1 cellular context compared by ENCODE assay signal in the genomic region with DNA sequence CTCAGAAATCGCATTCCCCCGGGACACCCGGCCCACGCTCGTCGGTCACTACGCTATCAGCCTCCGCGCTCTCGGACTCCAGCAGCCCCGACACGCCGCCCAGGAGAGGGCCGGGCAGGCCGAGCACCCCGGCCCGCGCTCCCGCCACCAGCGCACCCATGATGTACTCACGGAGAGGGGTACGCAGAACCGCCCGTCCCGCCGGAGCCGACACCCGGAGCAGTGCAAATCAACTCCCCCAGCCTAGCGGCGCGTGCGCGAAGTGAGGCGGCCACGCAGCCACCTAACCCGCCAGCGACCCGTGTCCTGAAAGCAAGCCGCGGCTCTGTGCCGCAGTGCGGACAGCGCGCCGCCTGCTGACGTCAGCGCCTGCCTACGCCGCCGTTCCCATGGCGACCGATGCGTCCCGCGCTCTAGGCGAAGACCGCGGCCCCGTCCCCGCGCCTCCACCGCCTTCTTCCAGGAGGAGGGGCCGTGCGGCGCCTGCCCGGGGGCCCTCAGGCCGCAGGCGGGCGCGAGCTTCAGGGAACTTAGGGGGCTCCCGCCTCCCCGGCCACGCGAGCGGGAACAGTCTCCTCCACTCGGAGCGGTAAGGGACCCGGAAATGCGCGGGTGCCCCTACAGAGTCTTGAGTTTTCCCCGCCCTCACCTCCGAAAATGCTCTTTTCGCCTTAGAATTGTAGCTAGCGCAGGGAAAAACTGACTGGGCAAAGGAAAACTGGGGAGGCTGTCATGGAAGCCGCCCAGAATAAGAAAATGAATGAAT.
A peak's percentile ranks its signal among the peaks of the same experiment; 100 is the strongest.
TF ChIP-seq lines count a peak whose summit lies in the region.

A gene (minus strand): TSS at position 329 of the 766 bp plus-strand sequence. CDS start 5,503 bp downstream, outside the sequence.

TF ChIP-seq in HepG2, 621 proteins besides CTCF, POLR2A, EP300 and RAD21 (continued from another document and continues in another):
- TF ChIP-seq, protein P1, sequence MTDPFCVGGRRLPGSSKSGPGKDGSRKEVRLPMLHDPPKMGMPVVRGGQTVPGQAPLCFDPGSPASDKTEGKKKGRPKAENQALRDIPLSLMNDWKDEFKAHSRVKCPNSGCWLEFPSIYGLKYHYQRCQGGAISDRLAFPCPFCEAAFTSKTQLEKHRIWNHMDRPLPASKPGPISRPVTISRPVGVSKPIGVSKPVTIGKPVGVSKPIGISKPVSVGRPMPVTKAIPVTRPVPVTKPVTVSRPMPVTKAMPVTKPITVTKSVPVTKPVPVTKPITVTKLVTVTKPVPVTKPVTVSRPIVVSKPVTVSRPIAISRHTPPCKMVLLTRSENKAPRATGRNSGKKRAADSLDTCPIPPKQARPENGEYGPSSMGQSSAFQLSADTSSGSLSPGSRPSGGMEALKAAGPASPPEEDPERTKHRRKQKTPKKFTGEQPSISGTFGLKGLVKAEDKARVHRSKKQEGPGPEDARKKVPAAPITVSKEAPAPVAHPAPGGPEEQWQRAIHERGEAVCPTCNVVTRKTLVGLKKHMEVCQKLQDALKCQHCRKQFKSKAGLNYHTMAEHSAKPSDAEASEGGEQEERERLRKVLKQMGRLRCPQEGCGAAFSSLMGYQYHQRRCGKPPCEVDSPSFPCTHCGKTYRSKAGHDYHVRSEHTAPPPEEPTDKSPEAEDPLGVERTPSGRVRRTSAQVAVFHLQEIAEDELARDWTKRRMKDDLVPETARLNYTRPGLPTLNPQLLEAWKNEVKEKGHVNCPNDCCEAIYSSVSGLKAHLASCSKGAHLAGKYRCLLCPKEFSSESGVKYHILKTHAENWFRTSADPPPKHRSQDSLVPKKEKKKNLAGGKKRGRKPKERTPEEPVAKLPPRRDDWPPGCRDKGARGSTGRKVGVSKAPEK (CRISPR knock-in tag; IDR thresholded peaks at IDR 0.05; ENCODE audit: borderline replicate concordance) = no peak; the same call in 1 of the 2 replicates
- TF ChIP-seq JUND (CRISPR knock-in tag; IDR thresholded peaks at IDR 0.05) (peak; percentile 85), REXO4 (CRISPR knock-in tag; IDR thresholded peaks at IDR 0.05; ENCODE audit: borderline replicate concordance) (no peak; the same call in none of the 2 replicates), EEA1 (CRISPR knock-in tag; IDR thresholded peaks at IDR 0.05; ENCODE audit: borderline replicate concordance) (peak; percentile 95), TCF12 (IDR thresholded peaks at IDR 0.05) (no peak), TCF12 (CRISPR knock-in tag; IDR thresholded peaks at IDR 0.05) (no peak; the same call in 1 of the 2 replicates), KLF12 (CRISPR knock-in tag; IDR thresholded peaks at IDR 0.05; ENCODE audit: borderline replicate concordance) (peak; percentile 91), ZNF775 (CRISPR knock-in tag; IDR thresholded peaks at IDR 0.05; ENCODE audit: borderline replicate concordance) (no peak), MIER2 (CRISPR knock-in tag; IDR thresholded peaks at IDR 0.05) (0 out of 2 replicates have a peak, but pooled peaks have one; percentile 30), NR2F2 (IDR thresholded peaks at IDR 0.05; ENCODE audit: borderline replicate concordance, low read depth) (no peak), HDAC6 (IDR thresholded peaks at IDR 0.05; ENCODE audit: low read depth, low read length) (no peak), CHD4 (IDR thresholded peaks at IDR 0.05; ENCODE audit: borderline replicate concordance, low read length) (no peak), SCMH1 (CRISPR knock-in tag; IDR thresholded peaks at IDR 0.05; ENCODE audit: borderline replicate concordance) (no peak), RARG (CRISPR knock-in tag; IDR thresholded peaks at IDR 0.05; ENCODE audit: low read depth) (no peak), IKZF4 (CRISPR knock-in tag; IDR thresholded peaks at IDR 0.05; ENCODE audit: borderline replicate concordance, low read depth, not compliant biosample characterization) (peak; percentile 88), PRMT3 (CRISPR knock-in tag; IDR thresholded peaks at IDR 0.05; ENCODE audit: borderline replicate concordance, low read depth) (0 out of 2 replicates have a peak, but pooled peaks have one; percentile 22), YEATS2 (CRISPR knock-in tag; IDR thresholded peaks at IDR 0.05; ENCODE audit: borderline replicate concordance) (peak; percentile 18; the same call in 1 of the 2 replicates), ZFAT (CRISPR knock-in tag; conservative IDR thresholded peaks at IDR 0.05) (no peak), TOE1 (CRISPR knock-in tag; IDR thresholded peaks at IDR 0.05) (peak; percentile 33; the same call in 1 of the 2 replicates), PPARG (CRISPR knock-in tag; conservative IDR thresholded peaks at IDR 0.05) (no peak; the same call in 1 of the 2 replicates), ZFP36L1 (CRISPR knock-in tag; IDR thresholded peaks at IDR 0.05) (peak; percentile 97), ZNF552 (CRISPR knock-in tag; IDR thresholded peaks at IDR 0.05; ENCODE audit: borderline replicate concordance) (peak; percentile 94; the same call in 1 of the 2 replicates), KAT2B (IDR thresholded peaks at IDR 0.05; ENCODE audit: borderline replicate concordance, low read depth, low read length) (no peak; the same call in 1 of the 2 replicates), SNAI1 (CRISPR knock-in tag; IDR thresholded peaks at IDR 0.05; ENCODE audit: borderline replicate concordance) (no peak)
- TF ChIP-seq, protein P2, sequence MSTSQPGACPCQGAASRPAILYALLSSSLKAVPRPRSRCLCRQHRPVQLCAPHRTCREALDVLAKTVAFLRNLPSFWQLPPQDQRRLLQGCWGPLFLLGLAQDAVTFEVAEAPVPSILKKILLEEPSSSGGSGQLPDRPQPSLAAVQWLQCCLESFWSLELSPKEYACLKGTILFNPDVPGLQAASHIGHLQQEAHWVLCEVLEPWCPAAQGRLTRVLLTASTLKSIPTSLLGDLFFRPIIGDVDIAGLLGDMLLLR (CRISPR knock-in tag; IDR thresholded peaks at IDR 0.05) = peak; percentile 96
- TF ChIP-seq, protein P3, sequence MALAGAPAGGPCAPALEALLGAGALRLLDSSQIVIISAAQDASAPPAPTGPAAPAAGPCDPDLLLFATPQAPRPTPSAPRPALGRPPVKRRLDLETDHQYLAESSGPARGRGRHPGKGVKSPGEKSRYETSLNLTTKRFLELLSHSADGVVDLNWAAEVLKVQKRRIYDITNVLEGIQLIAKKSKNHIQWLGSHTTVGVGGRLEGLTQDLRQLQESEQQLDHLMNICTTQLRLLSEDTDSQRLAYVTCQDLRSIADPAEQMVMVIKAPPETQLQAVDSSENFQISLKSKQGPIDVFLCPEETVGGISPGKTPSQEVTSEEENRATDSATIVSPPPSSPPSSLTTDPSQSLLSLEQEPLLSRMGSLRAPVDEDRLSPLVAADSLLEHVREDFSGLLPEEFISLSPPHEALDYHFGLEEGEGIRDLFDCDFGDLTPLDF (CRISPR knock-in tag; IDR thresholded peaks at IDR 0.05) = peak; percentile 94
- TF ChIP-seq, protein P4, sequence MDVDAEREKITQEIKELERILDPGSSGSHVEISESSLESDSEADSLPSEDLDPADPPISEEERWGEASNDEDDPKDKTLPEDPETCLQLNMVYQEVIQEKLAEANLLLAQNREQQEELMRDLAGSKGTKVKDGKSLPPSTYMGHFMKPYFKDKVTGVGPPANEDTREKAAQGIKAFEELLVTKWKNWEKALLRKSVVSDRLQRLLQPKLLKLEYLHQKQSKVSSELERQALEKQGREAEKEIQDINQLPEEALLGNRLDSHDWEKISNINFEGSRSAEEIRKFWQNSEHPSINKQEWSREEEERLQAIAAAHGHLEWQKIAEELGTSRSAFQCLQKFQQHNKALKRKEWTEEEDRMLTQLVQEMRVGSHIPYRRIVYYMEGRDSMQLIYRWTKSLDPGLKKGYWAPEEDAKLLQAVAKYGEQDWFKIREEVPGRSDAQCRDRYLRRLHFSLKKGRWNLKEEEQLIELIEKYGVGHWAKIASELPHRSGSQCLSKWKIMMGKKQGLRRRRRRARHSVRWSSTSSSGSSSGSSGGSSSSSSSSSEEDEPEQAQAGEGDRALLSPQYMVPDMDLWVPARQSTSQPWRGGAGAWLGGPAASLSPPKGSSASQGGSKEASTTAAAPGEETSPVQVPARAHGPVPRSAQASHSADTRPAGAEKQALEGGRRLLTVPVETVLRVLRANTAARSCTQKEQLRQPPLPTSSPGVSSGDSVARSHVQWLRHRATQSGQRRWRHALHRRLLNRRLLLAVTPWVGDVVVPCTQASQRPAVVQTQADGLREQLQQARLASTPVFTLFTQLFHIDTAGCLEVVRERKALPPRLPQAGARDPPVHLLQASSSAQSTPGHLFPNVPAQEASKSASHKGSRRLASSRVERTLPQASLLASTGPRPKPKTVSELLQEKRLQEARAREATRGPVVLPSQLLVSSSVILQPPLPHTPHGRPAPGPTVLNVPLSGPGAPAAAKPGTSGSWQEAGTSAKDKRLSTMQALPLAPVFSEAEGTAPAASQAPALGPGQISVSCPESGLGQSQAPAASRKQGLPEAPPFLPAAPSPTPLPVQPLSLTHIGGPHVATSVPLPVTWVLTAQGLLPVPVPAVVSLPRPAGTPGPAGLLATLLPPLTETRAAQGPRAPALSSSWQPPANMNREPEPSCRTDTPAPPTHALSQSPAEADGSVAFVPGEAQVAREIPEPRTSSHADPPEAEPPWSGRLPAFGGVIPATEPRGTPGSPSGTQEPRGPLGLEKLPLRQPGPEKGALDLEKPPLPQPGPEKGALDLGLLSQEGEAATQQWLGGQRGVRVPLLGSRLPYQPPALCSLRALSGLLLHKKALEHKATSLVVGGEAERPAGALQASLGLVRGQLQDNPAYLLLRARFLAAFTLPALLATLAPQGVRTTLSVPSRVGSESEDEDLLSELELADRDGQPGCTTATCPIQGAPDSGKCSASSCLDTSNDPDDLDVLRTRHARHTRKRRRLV (CRISPR knock-in tag; IDR thresholded peaks at IDR 0.05) = peak; percentile 76; the same call in 1 of the 2 replicates
- TF ChIP-seq, protein P5, sequence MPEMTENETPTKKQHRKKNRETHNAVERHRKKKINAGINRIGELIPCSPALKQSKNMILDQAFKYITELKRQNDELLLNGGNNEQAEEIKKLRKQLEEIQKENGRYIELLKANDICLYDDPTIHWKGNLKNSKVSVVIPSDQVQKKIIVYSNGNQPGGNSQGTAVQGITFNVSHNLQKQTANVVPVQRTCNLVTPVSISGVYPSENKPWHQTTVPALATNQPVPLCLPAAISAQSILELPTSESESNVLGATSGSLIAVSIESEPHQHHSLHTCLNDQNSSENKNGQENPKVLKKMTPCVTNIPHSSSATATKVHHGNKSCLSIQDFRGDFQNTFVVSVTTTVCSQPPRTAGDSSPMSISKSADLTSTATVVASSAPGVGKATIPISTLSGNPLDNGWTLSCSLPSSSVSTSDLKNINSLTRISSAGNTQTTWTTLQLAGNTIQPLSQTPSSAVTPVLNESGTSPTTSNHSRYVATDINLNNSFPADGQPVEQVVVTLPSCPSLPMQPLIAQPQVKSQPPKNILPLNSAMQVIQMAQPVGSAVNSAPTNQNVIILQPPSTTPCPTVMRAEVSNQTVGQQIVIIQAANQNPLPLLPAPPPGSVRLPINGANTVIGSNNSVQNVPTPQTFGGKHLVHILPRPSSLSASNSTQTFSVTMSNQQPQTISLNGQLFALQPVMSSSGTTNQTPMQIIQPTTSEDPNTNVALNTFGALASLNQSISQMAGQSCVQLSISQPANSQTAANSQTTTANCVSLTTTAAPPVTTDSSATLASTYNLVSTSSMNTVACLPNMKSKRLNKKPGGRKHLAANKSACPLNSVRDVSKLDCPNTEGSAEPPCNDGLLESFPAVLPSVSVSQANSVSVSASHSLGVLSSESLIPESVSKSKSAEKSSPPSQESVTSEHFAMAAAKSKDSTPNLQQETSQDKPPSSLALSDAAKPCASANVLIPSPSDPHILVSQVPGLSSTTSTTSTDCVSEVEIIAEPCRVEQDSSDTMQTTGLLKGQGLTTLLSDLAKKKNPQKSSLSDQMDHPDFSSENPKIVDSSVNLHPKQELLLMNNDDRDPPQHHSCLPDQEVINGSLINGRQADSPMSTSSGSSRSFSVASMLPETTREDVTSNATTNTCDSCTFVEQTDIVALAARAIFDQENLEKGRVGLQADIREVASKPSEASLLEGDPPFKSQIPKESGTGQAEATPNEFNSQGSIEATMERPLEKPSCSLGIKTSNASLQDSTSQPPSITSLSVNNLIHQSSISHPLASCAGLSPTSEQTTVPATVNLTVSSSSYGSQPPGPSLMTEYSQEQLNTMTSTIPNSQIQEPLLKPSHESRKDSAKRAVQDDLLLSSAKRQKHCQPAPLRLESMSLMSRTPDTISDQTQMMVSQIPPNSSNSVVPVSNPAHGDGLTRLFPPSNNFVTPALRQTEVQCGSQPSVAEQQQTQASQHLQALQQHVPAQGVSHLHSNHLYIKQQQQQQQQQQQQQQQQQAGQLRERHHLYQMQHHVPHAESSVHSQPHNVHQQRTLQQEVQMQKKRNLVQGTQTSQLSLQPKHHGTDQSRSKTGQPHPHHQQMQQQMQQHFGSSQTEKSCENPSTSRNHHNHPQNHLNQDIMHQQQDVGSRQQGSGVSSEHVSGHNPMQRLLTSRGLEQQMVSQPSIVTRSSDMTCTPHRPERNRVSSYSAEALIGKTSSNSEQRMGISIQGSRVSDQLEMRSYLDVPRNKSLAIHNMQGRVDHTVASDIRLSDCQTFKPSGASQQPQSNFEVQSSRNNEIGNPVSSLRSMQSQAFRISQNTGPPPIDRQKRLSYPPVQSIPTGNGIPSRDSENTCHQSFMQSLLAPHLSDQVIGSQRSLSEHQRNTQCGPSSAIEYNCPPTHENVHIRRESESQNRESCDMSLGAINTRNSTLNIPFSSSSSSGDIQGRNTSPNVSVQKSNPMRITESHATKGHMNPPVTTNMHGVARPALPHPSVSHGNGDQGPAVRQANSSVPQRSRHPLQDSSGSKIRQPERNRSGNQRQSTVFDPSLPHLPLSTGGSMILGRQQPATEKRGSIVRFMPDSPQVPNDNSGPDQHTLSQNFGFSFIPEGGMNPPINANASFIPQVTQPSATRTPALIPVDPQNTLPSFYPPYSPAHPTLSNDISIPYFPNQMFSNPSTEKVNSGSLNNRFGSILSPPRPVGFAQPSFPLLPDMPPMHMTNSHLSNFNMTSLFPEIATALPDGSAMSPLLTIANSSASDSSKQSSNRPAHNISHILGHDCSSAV (CRISPR knock-in tag; IDR thresholded peaks at IDR 0.05; ENCODE audit: borderline replicate concordance) = peak; percentile 93
- TF ChIP-seq, protein P6, sequence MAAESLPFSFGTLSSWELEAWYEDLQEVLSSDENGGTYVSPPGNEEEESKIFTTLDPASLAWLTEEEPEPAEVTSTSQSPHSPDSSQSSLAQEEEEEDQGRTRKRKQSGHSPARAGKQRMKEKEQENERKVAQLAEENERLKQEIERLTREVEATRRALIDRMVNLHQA (CRISPR knock-in tag; IDR thresholded peaks at IDR 0.05) = no peak
- TF ChIP-seq, protein P7, sequence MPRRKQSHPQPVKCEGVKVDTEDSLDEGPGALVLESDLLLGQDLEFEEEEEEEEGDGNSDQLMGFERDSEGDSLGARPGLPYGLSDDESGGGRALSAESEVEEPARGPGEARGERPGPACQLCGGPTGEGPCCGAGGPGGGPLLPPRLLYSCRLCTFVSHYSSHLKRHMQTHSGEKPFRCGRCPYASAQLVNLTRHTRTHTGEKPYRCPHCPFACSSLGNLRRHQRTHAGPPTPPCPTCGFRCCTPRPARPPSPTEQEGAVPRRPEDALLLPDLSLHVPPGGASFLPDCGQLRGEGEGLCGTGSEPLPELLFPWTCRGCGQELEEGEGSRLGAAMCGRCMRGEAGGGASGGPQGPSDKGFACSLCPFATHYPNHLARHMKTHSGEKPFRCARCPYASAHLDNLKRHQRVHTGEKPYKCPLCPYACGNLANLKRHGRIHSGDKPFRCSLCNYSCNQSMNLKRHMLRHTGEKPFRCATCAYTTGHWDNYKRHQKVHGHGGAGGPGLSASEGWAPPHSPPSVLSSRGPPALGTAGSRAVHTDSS (CRISPR knock-in tag; conservative IDR thresholded peaks at IDR 0.05) = no peak
- TF ChIP-seq, protein P8, sequence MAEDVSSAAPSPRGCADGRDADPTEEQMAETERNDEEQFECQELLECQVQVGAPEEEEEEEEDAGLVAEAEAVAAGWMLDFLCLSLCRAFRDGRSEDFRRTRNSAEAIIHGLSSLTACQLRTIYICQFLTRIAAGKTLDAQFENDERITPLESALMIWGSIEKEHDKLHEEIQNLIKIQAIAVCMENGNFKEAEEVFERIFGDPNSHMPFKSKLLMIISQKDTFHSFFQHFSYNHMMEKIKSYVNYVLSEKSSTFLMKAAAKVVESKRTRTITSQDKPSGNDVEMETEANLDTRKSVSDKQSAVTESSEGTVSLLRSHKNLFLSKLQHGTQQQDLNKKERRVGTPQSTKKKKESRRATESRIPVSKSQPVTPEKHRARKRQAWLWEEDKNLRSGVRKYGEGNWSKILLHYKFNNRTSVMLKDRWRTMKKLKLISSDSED (CRISPR knock-in tag; IDR thresholded peaks at IDR 0.05) = peak; percentile 94
